1 cellular context compared by ENCODE assay signal in genomic region chr2:233079953-233080835, GRCh38.
A peak's percentile ranks its signal among the peaks of the same experiment; 100 is the strongest.
TF ChIP-seq lines count a peak whose summit lies in the region.

No MANE protein-coding gene starts in this region.

TF ChIP-seq in GM12878, 131 proteins besides CTCF, POLR2A, EP300 and RAD21 (continued from another document):
- TF ChIP-seq IRF3 (IDR thresholded peaks at IDR 0.05) (no peak), RAD51 (IDR thresholded peaks at IDR 0.05) (peak; percentile 82), HDAC2 (IDR thresholded peaks at IDR 0.05) (no peak), ZZZ3 (IDR thresholded peaks at IDR 0.05; ENCODE audit: control insufficient read depth, insufficient read length, low read depth) (no peak), HCFC1 (IDR thresholded peaks at IDR 0.05; ENCODE audit: low read length) (no peak), ZBTB4 (CRISPR knock-in tag; IDR thresholded peaks at IDR 0.05) (peak; percentile 53; the same call in 1 of the 2 replicates), ZNF687 (IDR thresholded peaks at IDR 0.05) (peak; percentile 38), MAX (IDR thresholded peaks at IDR 0.05; ENCODE audit: low read depth, low read length) (peak; percentile 38; the same call in 1 of the 2 replicates), BHLHE40 (IDR thresholded peaks at IDR 0.05; ENCODE audit: borderline replicate concordance in 1 of 2, low read depth in 2 of 2, low read length in 1 of 2) (peak; percentile 88 to 93), EZH2 (IDR thresholded peaks at IDR 0.05; ENCODE audit: borderline replicate concordance, control insufficient read depth, low read depth, low read length) (no peak), EED (IDR thresholded peaks at IDR 0.05; ENCODE audit: low read depth) (peak; percentile 88), ETV6 (conservative IDR thresholded peaks at IDR 0.05 in 1 of 2, IDR thresholded peaks at IDR 0.05 in 1 of 2; ENCODE audit: borderline replicate concordance in 1 of 2, low read depth in 1 of 2) (0 out of 4 replicates have a peak, but pooled peaks of 1 of the 2 experiments have one; percentile 13), IKZF2 (IDR thresholded peaks at IDR 0.05) (peak; percentile 76 to 86; a peak in 3 of 4 replicates), MLLT1 (IDR thresholded peaks at IDR 0.05) (peak; percentile 20; the same call in 1 of the 2 replicates), USF2 (IDR thresholded peaks at IDR 0.05; ENCODE audit: borderline replicate concordance, low read depth, low read length) (peak; percentile 4; the same call in 1 of the 2 replicates), JUNB (IDR thresholded peaks at IDR 0.05) (0 out of 2 replicates have a peak, but pooled peaks have one; percentile 16), IRF4 (IDR thresholded peaks at IDR 0.05; ENCODE audit: low read depth, low read length) (0 out of 2 replicates have a peak, but pooled peaks have one; percentile 18), MYB (IDR thresholded peaks at IDR 0.05; ENCODE audit: borderline replicate concordance, low read depth, low read length) (no peak), WRNIP1 (IDR thresholded peaks at IDR 0.05; ENCODE audit: borderline replicate concordance, low read depth, low read length) (0 out of 2 replicates have a peak, but pooled peaks have one; percentile 23), SMC3 (IDR thresholded peaks at IDR 0.05; ENCODE audit: borderline replicate concordance, low read length) (no peak), IKZF1 (conservative IDR thresholded peaks at IDR 0.05) (peak; percentile 65), MXI1 (IDR thresholded peaks at IDR 0.05; ENCODE audit: low read depth, low read length) (no peak), ZNF592 (IDR thresholded peaks at IDR 0.05) (peak; percentile 53; the same call in 1 of the 2 replicates), MEF2B (IDR thresholded peaks at IDR 0.05; ENCODE audit: partially characterized antibody, poor library complexity, severe bottlenecking) (peak; percentile 72), ATF7 (IDR thresholded peaks at IDR 0.05; ENCODE audit: low read depth) (0 out of 2 replicates have a peak, but pooled peaks have one; percentile 43), NFYA (IDR thresholded peaks at IDR 0.05; ENCODE audit: borderline replicate concordance, low read depth, low read length) (no peak), HDGF (IDR thresholded peaks at IDR 0.05) (peak; percentile 90), ASH2L (IDR thresholded peaks at IDR 0.05; ENCODE audit: borderline replicate concordance, low read depth) (no peak), RELB (IDR thresholded peaks at IDR 0.05; ENCODE audit: low read depth) (peak; percentile 53), USF1 (IDR thresholded peaks at IDR 0.05; ENCODE audit: borderline replicate concordance, extremely low read length, insufficient read depth, low read depth, low read length) (peak; percentile 48), POLR2AphosphoS5 (IDR thresholded peaks at IDR 0.05; ENCODE audit: low read length) (peak; percentile 68), DPF2 (IDR thresholded peaks at IDR 0.05) (0 out of 2 replicates have a peak, but pooled peaks have one; percentile 46), BACH1 (IDR thresholded peaks at IDR 0.05; ENCODE audit: borderline replicate concordance) (peak; percentile 51; the same call in 1 of the 2 replicates)
